ENCODE assay signal across 15 cellular contexts in the genomic region with DNA sequence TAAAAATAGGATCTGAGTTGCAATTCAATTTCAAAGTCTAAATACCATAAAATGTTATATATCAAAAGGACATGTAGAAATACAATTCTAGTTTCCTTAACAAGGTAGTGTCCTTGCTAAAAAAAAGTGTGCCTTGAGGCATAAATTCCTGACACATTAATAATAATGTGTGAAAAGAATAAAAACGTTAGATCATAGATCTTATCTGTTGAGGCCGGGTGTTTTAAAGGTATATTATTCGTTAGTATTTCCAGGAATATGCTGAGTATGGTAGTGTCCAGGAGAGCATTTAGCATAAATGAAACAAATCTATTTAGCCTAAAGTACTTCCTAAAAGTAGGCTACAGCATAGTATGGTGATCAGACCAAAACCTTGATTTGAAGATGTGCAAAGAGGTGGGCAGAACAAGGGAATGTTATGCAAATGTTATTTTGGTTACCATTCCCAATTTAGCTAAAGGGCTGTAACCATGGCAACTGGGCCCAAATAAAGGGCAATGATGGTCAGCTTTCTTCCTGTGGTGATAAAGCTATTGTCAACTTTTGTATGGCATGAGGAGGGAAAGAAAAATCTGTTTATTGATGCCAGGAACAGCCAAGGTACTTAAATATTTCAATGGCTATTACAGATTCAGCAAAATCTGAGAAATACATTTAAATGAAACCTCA.
DNase-seq lines count a peak whose midpoint lies in the region; ATAC-seq, FAIRE-seq and TF ChIP-seq lines count a peak whose summit lies in the region.
"Had no signal": no experiment of that assay in that cellular context is flagged by ENCODE, and none has a peak within 500 bp of the region (broad histone marks: within the 10 kb centered on the region; RNA-seq: fewer than 3 reads in every experiment).

No MANE protein-coding gene starts in this region.

- no peak overlapping the region for H2AFZ ChIP-seq in ACC112 (ENCODE audit: low read length, unreplicated experiment)

- CTCF ChIA-PET in RWPE1 (lab: Yijun Ruan, JAX): interaction anchor here (0.6 kb wide), 2 partner anchors 362 to 437 kb away, joined by 3 read pairs; no protein-coding TSS in a partner anchor

- H3K27me3 ChIP-seq in ACC112 (ENCODE audit: insufficient read depth, low read length): no peaks in the 10 kb centered on the region
- H3K27me3 ChIP-seq: cardiac muscle cell, testis had no signal

- TF ChIP-seq CTCF in RWPE1 (conservative IDR thresholded peaks at IDR 0.05; ENCODE audit: low read depth): no peak

- no peak for DNase-seq in H54 (ENCODE audit: insufficient read length, low spot score)
- DNase-seq in RWPE1 (ENCODE audit: low spot score): peak; percentile 75
- peak; percentile 18 for DNase-seq in foreskin melanocyte
- DNase-seq in activated CD8-positive, alpha-beta memory T cell treated with anti-CD3 and anti-CD28 coated beads, Interleukin-2, amount 50 U/mL, for 48 hours: no peak
- no peak for DNase-seq in NCI-H82 (lab: John Stamatoyannopoulos, UW)
- DNase-seq: activated CD8-positive, alpha-beta T cell treated with anti-CD3 and anti-CD28 coated beads for 36 hours; AML-193; DMS153; NCI-H1694 treated with DMSO at 0.1 percent for 48 hours; SK-N-SH; testis had no signal

- peaks cover 3% of the 10 kb centered on the region for H3K79me2 ChIP-seq in ACC112 (ENCODE audit: control insufficient read depth, insufficient read depth, low read length, unreplicated experiment)

- H3K36me3 ChIP-seq in ACC112 (ENCODE audit: insufficient read depth, low read length): no peaks in the 10 kb centered on the region; the same call in 1 of the 2 replicates

- no peak for TF ChIP-seq POLR2A in H54 (IDR thresholded peaks at IDR 0.05; ENCODE audit: low read depth, low read length)

- no peak for ATAC-seq in HG02870 (IDR thresholded peaks at IDR 0.05; ENCODE audit: unreplicated experiment)
- ATAC-seq in GM18907 (IDR thresholded peaks at IDR 0.05; ENCODE audit: unreplicated experiment): no peak
- ATAC-seq: activated CD8-positive, alpha-beta T cell treated with anti-CD3 and anti-CD28 coated beads for 36 hours had no signal

- H3K4me1 ChIP-seq in ACC112 (ENCODE audit: control insufficient read depth, insufficient read depth, low read length, unreplicated experiment): peaks cover 11% of the 10 kb centered on the region
- H3K4me1 ChIP-seq: testis had no signal

- H3K27ac ChIP-seq in ACC112 (ENCODE audit: low read depth, low read length): peak overlapping the region; percentile 21; the same call in 1 of the 2 replicates
- no peak overlapping the region for H3K27ac ChIP-seq in RWPE1
- H3K27ac ChIP-seq: cardiac muscle cell, testis had no signal

- no peak overlapping the region for H3K4me3 ChIP-seq in ACC112 (ENCODE audit: low read depth, low read length)
- H3K4me3 ChIP-seq: cardiac muscle cell, testis had no signal

- POLR2A ChIA-PET in RWPE1 (lab: Yijun Ruan, JAX; ENCODE audit: low non-redundant PET): no interaction called here

- FAIRE-seq in H54 (lab: Jason Lieb, UNC): peak; percentile 68

Comparison
In these comparisons a context has a peak if more than half of its experiments do, and no peak if none do; other contexts are left out.
1. DNase-seq: peak in RWPE1 (single experiment) and foreskin melanocyte (single experiment); none in H54 (single experiment), activated CD8-positive, alpha-beta memory T cell treated with anti-CD3 and anti-CD28 coated beads, Interleukin-2, amount 50 U/mL, for 48 hours (single experiment) and NCI-H82 (single experiment).